In genomic region chr20:40640667-40641066, GRCh38 we compare ENCODE assay signal across 35 cellular contexts. TPM values are rescaled to one million over a fixed set of nuclear protein-coding genes. Genes with fewer than 3 reads are reported as not detected.
"Had no signal": no experiment of that assay in that cellular context is flagged by ENCODE, and none has a peak within 500 bp of the region (broad histone marks: within the 10 kb centered on the region; RNA-seq: fewer than 3 reads in every experiment).

No MANE protein-coding gene starts in this region.

- FAIRE-seq: endometrium, endothelial cell of umbilical vein had no signal

- H3K36me3 ChIP-seq: ascending aorta, breast epithelium, cardiac muscle cell, colonic mucosa, esophagus squamous epithelium, gastroesophageal sphincter, heart right ventricle, WERI-Rb-1 had no signal

- H3K4me2 ChIP-seq: hepatocyte had no signal

- H3K79me2 ChIP-seq: hepatocyte had no signal

- H2AFZ ChIP-seq: hepatocyte had no signal

- ATAC-seq: activated CD4-positive, CD25-positive, alpha-beta regulatory T cell treated with anti-CD3 and anti-CD28 coated beads, Interleukin-2, amount 50 U/mL, for 24 hours; activated CD8-positive, alpha-beta memory T cell treated with anti-CD3 and anti-CD28 coated beads, Interleukin-2, amount 10 ng/mL, durations not matched to agents 7 days and 5 days; activated CD8-positive, alpha-beta T cell treated with anti-CD3 and anti-CD28 coated beads, Interleukin-2, amount 10 ng/mL, durations not matched to agents 7 days and 5 days; activated naive CD4-positive, alpha-beta T cell treated with anti-CD3 and anti-CD28 coated beads, Interleukin-2, amount 50 U/mL, for 72 hours; gastroesophageal sphincter had no signal

- H3K27me3 ChIP-seq: ascending aorta, breast epithelium, cardiac muscle cell, colonic mucosa, esophagus squamous epithelium, hepatocyte had no signal

- DNase-seq: activated B cell treated with CpG ODN at 0.5 μM for 24 hours; activated CD4-positive, alpha-beta memory T cell treated with anti-CD3 and anti-CD28 coated beads for 36 hours; activated CD4-positive, alpha-beta T cell treated with anti-CD3 and anti-CD28 coated beads, Interleukin-2, amount 10 ng/mL, durations not matched to agents 24 days and 14 days; activated CD8-positive, alpha-beta memory T cell treated with anti-CD3 and anti-CD28 coated beads, Interleukin-2, amount 10 ng/mL, durations not matched to agents 7 days and 5 days; activated CD8-positive, alpha-beta memory T cell treated with anti-CD3 and anti-CD28 coated beads, Interleukin-2, amount 50 U/mL, for 4 hours; activated CD8-positive, alpha-beta T cell treated with anti-CD3 and anti-CD28 coated beads, Interleukin-2, amount 10 ng/mL, durations not matched to agents 7 days and 5 days; activated effector memory CD4-positive, alpha-beta T cell treated with anti-CD3 and anti-CD28 coated beads, Interleukin-2, amount 50 U/mL, for 16 hours; activated naive CD4-positive, alpha-beta T cell; activated naive CD4-positive, alpha-beta T cell treated with anti-CD3 and anti-CD28 coated beads, Interleukin-2, amount 10 ng/mL, durations not matched to agents 7 days and 5 days; activated naive CD8-positive, alpha-beta T cell treated with anti-CD3 and anti-CD28 coated beads, Interleukin-2, amount 10 ng/mL, durations not matched to agents 7 days and 5 days; activated T-cell treated with anti-CD3 and anti-CD28 coated beads, Interleukin-2, amount 50 U/mL, for 1 hour; activated T-cell treated with anti-CD3 and anti-CD28 coated beads, Interleukin-2, amount 50 U/mL, for 48 hours; central memory CD4-positive, alpha-beta T cell; cerebellar nuclear complex; colonic mucosa; effector CD8-positive, alpha-beta T cell; esophagus squamous epithelium; foreskin melanocyte; heart right ventricle; T1000; WERI-Rb-1 had no signal

- H3K4me3 Mint-ChIP-seq: activated B cell treated with CpG ODN at 0.5 μM for 24 hours; activated CD4-positive, alpha-beta memory T cell treated with anti-CD3 and anti-CD28 coated beads for 36 hours; activated CD4-positive, alpha-beta T cell treated with anti-CD3 and anti-CD28 coated beads, Interleukin-2, amount 10 ng/mL, durations not matched to agents 24 days and 14 days; activated CD8-positive, alpha-beta memory T cell treated with anti-CD3 and anti-CD28 coated beads, Interleukin-2, amount 10 ng/mL, durations not matched to agents 7 days and 5 days; activated CD8-positive, alpha-beta T cell treated with anti-CD3 and anti-CD28 coated beads, Interleukin-2, amount 10 ng/mL, durations not matched to agents 7 days and 5 days; activated naive CD4-positive, alpha-beta T cell treated with anti-CD3 and anti-CD28 coated beads, Interleukin-2, amount 10 ng/mL, durations not matched to agents 7 days and 5 days; activated naive CD8-positive, alpha-beta T cell treated with anti-CD3 and anti-CD28 coated beads, Interleukin-2, amount 10 ng/mL, durations not matched to agents 7 days and 5 days; activated T-helper 1 cell treated with anti-CD3 and anti-CD28 coated beads, Interleukin-12 subunit alpha, Interleukin-12 subunit beta, Interleukin-2, Interleukin-4 antibody, amounts not matched to agents 30 ng/mL and 10 ng/mL and 1 ng/mL, durations not matched to agents 14 hours and 24 hours and 36 hours; brain; T-helper 2 cell treated with Interferon-gamma antibody and Interleukin-4, amounts not matched to agents 5 μg/mL and 100 μg/mL, for 36 hours had no signal

- H3K36me3 Mint-ChIP-seq: activated CD4-positive, alpha-beta memory T cell treated with anti-CD3 and anti-CD28 coated beads for 36 hours; activated CD8-positive, alpha-beta memory T cell treated with anti-CD3 and anti-CD28 coated beads, Interleukin-2, amount 10 ng/mL, durations not matched to agents 7 days and 5 days; activated naive CD4-positive, alpha-beta T cell treated with anti-CD3 and anti-CD28 coated beads, Interleukin-2, amount 10 ng/mL, durations not matched to agents 7 days and 5 days; activated naive CD4-positive, alpha-beta T cell treated with anti-CD3 and anti-CD28 coated beads, Interleukin-2, amount 50 U/mL, for 72 hours; activated naive CD8-positive, alpha-beta T cell treated with anti-CD3 and anti-CD28 coated beads, Interleukin-2, amount 10 ng/mL, durations not matched to agents 7 days and 5 days; brain had no signal

- H3K27ac Mint-ChIP-seq: activated B cell treated with CpG ODN at 0.5 μM for 24 hours; activated CD4-positive, alpha-beta memory T cell treated with anti-CD3 and anti-CD28 coated beads for 36 hours; activated CD4-positive, alpha-beta T cell treated with anti-CD3 and anti-CD28 coated beads, Interleukin-2, amount 10 ng/mL, durations not matched to agents 24 days and 14 days; activated CD8-positive, alpha-beta memory T cell treated with anti-CD3 and anti-CD28 coated beads, Interleukin-2, amount 10 ng/mL, durations not matched to agents 7 days and 5 days; activated CD8-positive, alpha-beta T cell treated with anti-CD3 and anti-CD28 coated beads, Interleukin-2, amount 10 ng/mL, durations not matched to agents 7 days and 5 days; activated naive CD4-positive, alpha-beta T cell treated with anti-CD3 and anti-CD28 coated beads, Interleukin-2, amount 10 ng/mL, durations not matched to agents 7 days and 5 days; activated naive CD4-positive, alpha-beta T cell treated with anti-CD3 and anti-CD28 coated beads, Interleukin-2, amount 50 U/mL, for 72 hours; activated naive CD8-positive, alpha-beta T cell treated with anti-CD3 and anti-CD28 coated beads, Interleukin-2, amount 10 ng/mL, durations not matched to agents 7 days and 5 days; activated T-helper 1 cell treated with anti-CD3 and anti-CD28 coated beads, Interleukin-12 subunit alpha, Interleukin-12 subunit beta, Interleukin-2, Interleukin-4 antibody, amounts not matched to agents 30 ng/mL and 10 ng/mL and 1 ng/mL, durations not matched to agents 14 hours and 24 hours and 36 hours; activated T-helper 2 cell treated with anti-CD3 and anti-CD28 coated beads, Interferon-gamma antibody, Interleukin-2, Interleukin-4, amounts not matched to agents 10 μg/mL and 5 μg/mL and 100 μg/mL, durations not matched to agents 14 hours and 24 hours and 36 hours; brain; T-helper 2 cell treated with Interferon-gamma antibody and Interleukin-4, amounts not matched to agents 5 μg/mL and 100 μg/mL, for 36 hours had no signal

- H3K27me3 Mint-ChIP-seq: activated CD4-positive, alpha-beta T cell treated with anti-CD3 and anti-CD28 coated beads, Interleukin-2, amount 10 ng/mL, durations not matched to agents 24 days and 14 days; activated CD8-positive, alpha-beta memory T cell treated with anti-CD3 and anti-CD28 coated beads, Interleukin-2, amount 10 ng/mL, durations not matched to agents 7 days and 5 days; activated naive CD4-positive, alpha-beta T cell treated with anti-CD3 and anti-CD28 coated beads, Interleukin-2, amount 10 ng/mL, durations not matched to agents 7 days and 5 days; activated naive CD8-positive, alpha-beta T cell treated with anti-CD3 and anti-CD28 coated beads, Interleukin-2, amount 10 ng/mL, durations not matched to agents 7 days and 5 days; brain had no signal

- H3K4me1 Mint-ChIP-seq: activated B cell treated with CpG ODN at 0.5 μM for 24 hours; activated CD4-positive, alpha-beta T cell treated with anti-CD3 and anti-CD28 coated beads, Interleukin-2, amount 10 ng/mL, durations not matched to agents 24 days and 14 days; activated CD8-positive, alpha-beta memory T cell treated with anti-CD3 and anti-CD28 coated beads, Interleukin-2, amount 10 ng/mL, durations not matched to agents 7 days and 5 days; activated naive CD4-positive, alpha-beta T cell treated with anti-CD3 and anti-CD28 coated beads, Interleukin-2, amount 10 ng/mL, durations not matched to agents 7 days and 5 days; activated naive CD8-positive, alpha-beta T cell treated with anti-CD3 and anti-CD28 coated beads, Interleukin-2, amount 10 ng/mL, durations not matched to agents 7 days and 5 days had no signal

- H3K4me3 ChIP-seq: ascending aorta, breast epithelium, cardiac muscle cell, colonic mucosa, esophagus squamous epithelium, gastroesophageal sphincter, heart right ventricle, hepatocyte had no signal

- H3K9me3 ChIP-seq: ascending aorta, breast epithelium, colonic mucosa, esophagus squamous epithelium, gastroesophageal sphincter, heart right ventricle had no signal

- H3K4me1 ChIP-seq: ascending aorta, breast epithelium, colonic mucosa, gastroesophageal sphincter had no signal

- H3K27ac ChIP-seq: ascending aorta, breast epithelium, cardiac muscle cell, colonic mucosa, epithelial cell of prostate, esophagus squamous epithelium, gastroesophageal sphincter, heart right ventricle, hepatocyte, WERI-Rb-1 had no signal

RNA-seq across cellular contexts. Expression of gene MAFB, which starts 48.4 kb away (rescaled TPM):
- total RNA-seq: activated CD4-positive, alpha-beta memory T cell treated with anti-CD3 and anti-CD28 coated beads for 36 hours had no signal
